1 cellular context compared by ENCODE assay signal in genomic region chr6:31739639-31740396, GRCh38.
TF ChIP-seq lines count a peak whose summit lies in the region.

Gene MSH5 (plus strand): TSS chr6:31740005. CDS start chr6:31740467, 462 bp downstream.

TF ChIP-seq in HEK293, 187 proteins besides CTCF, POLR2A, EP300 and RAD21 (continued from another document and continues in another):
- TF ChIP-seq ZBTB11 (tag by site-specific recombination; conservative IDR thresholded peaks at IDR 0.05; ENCODE audit: low read depth) (no peak), ZNF514 (tag by site-specific recombination; IDR thresholded peaks at IDR 0.05) (no peak), REST (tag by site-specific recombination; IDR thresholded peaks at IDR 0.05) (no peak), ZBTB10 (tag by site-specific recombination; IDR thresholded peaks at IDR 0.05) (peak; percentile 84), ZFP41 (tag by site-specific recombination; IDR thresholded peaks at IDR 0.05; ENCODE audit: borderline replicate concordance) (no peak), ELK4 (IDR thresholded peaks at IDR 0.05; ENCODE audit: borderline replicate concordance, low read depth, low read length) (no peak), ZNF785 (tag by site-specific recombination; IDR thresholded peaks at IDR 0.05) (no peak), ZNF140 (tag by site-specific recombination; IDR thresholded peaks at IDR 0.05) (no peak), KLF7 (tag by site-specific recombination; IDR thresholded peaks at IDR 0.05; ENCODE audit: borderline replicate concordance) (peak; percentile 97), TCF7L2 (IDR thresholded peaks at IDR 0.05; ENCODE audit: borderline replicate concordance, low read depth, low read length) (no peak), ZBTB8A (tag by site-specific recombination; IDR thresholded peaks at IDR 0.05) (no peak; the same call in 1 of the 2 replicates), PBX3 (CRISPR knock-in tag; IDR thresholded peaks at IDR 0.05) (peak; percentile 96), ZBTB6 (tag by site-specific recombination; IDR thresholded peaks at IDR 0.05) (0 out of 2 replicates have a peak, but pooled peaks have one; percentile 18), ZNF561 (tag by site-specific recombination; IDR thresholded peaks at IDR 0.05; ENCODE audit: borderline replicate concordance) (no peak), GLIS2 (tag by site-specific recombination; IDR thresholded peaks at IDR 0.05) (peak; percentile 66; the same call in 1 of the 2 replicates), ZNF513 (tag by site-specific recombination; IDR thresholded peaks at IDR 0.05) (peak; percentile 8; the same call in 1 of the 2 replicates), ZNF747 (tag by site-specific recombination; IDR thresholded peaks at IDR 0.05) (no peak), ZNF133 (tag by site-specific recombination; IDR thresholded peaks at IDR 0.05) (no peak), ZNF830 (tag by site-specific recombination; IDR thresholded peaks at IDR 0.05; ENCODE audit: low read depth) (no peak), YY2 (tag by site-specific recombination; IDR thresholded peaks at IDR 0.05) (peak; percentile 90), ZNF121 (tag by site-specific recombination; IDR thresholded peaks at IDR 0.05) (no peak), ZNF792 (tag by site-specific recombination; IDR thresholded peaks at IDR 0.05) (no peak), ZNF660 (tag by site-specific recombination; IDR thresholded peaks at IDR 0.05) (peak; percentile 55; the same call in 1 of the 2 replicates), ZNF426 (tag by site-specific recombination; IDR thresholded peaks at IDR 0.05) (no peak), INSM2 (tag by site-specific recombination; IDR thresholded peaks at IDR 0.05) (peak; percentile 66; the same call in 1 of the 2 replicates), EGR2 (tag by site-specific recombination; IDR thresholded peaks at IDR 0.05; ENCODE audit: low read depth) (peak; percentile 91), ZFP69B (tag by site-specific recombination; IDR thresholded peaks at IDR 0.05) (peak; percentile 65; the same call in 1 of the 2 replicates), KLF10 (tag by site-specific recombination; IDR thresholded peaks at IDR 0.05) (peak; percentile 68), KLF17 (tag by site-specific recombination; IDR thresholded peaks at IDR 0.05) (peak; percentile 94), ZBTB17 (tag by site-specific recombination; IDR thresholded peaks at IDR 0.05) (peak; percentile 74; the same call in 1 of the 2 replicates), ZNF394 (tag by site-specific recombination; IDR thresholded peaks at IDR 0.05; ENCODE audit: borderline replicate concordance) (peak; percentile 63; the same call in 1 of the 2 replicates), REPIN1 (tag by site-specific recombination; IDR thresholded peaks at IDR 0.05; ENCODE audit: low read depth) (no peak), MYNN (tag by site-specific recombination; IDR thresholded peaks at IDR 0.05; ENCODE audit: borderline replicate concordance) (no peak; the same call in 1 of the 2 replicates), BCL11B (tag by site-specific recombination; IDR thresholded peaks at IDR 0.05; ENCODE audit: low read depth) (peak; percentile 89; the same call in 1 of the 2 replicates), KLF1 (tag by site-specific recombination; IDR thresholded peaks at IDR 0.05) (peak; percentile 98), ZNF398 (tag by site-specific recombination; IDR thresholded peaks at IDR 0.05) (no peak), SCRT2 (tag by site-specific recombination; IDR thresholded peaks at IDR 0.05) (peak; percentile 100), ZNF248 (tag by site-specific recombination; IDR thresholded peaks at IDR 0.05) (no peak), ZNF223 (tag by site-specific recombination; IDR thresholded peaks at IDR 0.05) (no peak), ZNF324 (tag by site-specific recombination; IDR thresholded peaks at IDR 0.05) (peak; percentile 74), GLI2 (tag by site-specific recombination; IDR thresholded peaks at IDR 0.05; ENCODE audit: borderline replicate concordance, low read depth) (no peak), ZNF2 (tag by site-specific recombination; IDR thresholded peaks at IDR 0.05) (peak; percentile 88)
